In the genomic region with DNA sequence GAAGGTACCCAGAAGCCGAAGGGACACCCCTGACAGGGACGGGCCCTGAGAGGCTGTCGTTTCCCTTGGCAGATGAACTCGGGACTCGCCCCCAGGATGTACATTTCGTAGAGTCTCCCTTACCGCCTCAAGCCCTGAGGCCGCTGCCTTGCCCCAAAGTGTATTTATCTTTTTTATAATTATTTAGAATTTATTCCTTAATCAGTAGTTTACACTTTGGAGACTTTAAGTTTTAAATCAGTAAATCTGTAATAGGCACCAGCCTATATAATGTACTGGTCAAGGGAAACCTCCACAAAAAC, we compare ENCODE assay signal across 8 cellular contexts. TPM values are rescaled to one million over a fixed set of nuclear protein-coding genes. Genes with fewer than 3 reads are reported as not detected.
DNase-seq lines count a peak whose midpoint lies in the region; ATAC-seq and TF ChIP-seq lines count a peak whose summit lies in the region.

No MANE protein-coding gene starts in this region.

- TF ChIP-seq CTCF in nephron progenitor cell (IDR thresholded peaks at IDR 0.05), result no peak

- intact Hi-C loops in sciatic nerve (cut with DNase I), result no loop called here

- no peaks in the 10 kb centered on the region for H3K27me3 Mint-ChIP-seq in nephron progenitor cell (ENCODE audit: low read depth, poor library complexity)

- peak; percentile 29 for ATAC-seq in HG02623 (IDR thresholded peaks at IDR 0.05; ENCODE audit: unreplicated experiment)
- ATAC-seq in sciatic nerve, result no peak

- peak overlapping the region; percentile 59 for H3K4me3 ChIP-seq in ectodermal cell (ENCODE audit: insufficient read depth, low read depth, low read length)

- H3K36me3 ChIP-seq in ectodermal cell (ENCODE audit: control insufficient read depth, insufficient read depth, low read length), result no peaks in the 10 kb centered on the region

- no peaks in the 10 kb centered on the region for H3K9me3 ChIP-seq in ectodermal cell (ENCODE audit: control insufficient read depth, low read length)

- H3K4me1 Mint-ChIP-seq in nephron progenitor cell, result peaks cover 22% of the 10 kb centered on the region

- peaks cover 21% of the 10 kb centered on the region for H3K36me3 Mint-ChIP-seq in nephron progenitor cell (ENCODE audit: low read depth)

- no peaks in the 10 kb centered on the region for H3K9me3 Mint-ChIP-seq in nephron progenitor cell

- H3K27me3 ChIP-seq in ectodermal cell (ENCODE audit: control insufficient read depth, insufficient read depth, low read length, poor library complexity, severe bottlenecking), result no peaks in the 10 kb centered on the region

- no peaks in the 10 kb centered on the region for H3K4me1 ChIP-seq in ectodermal cell (ENCODE audit: control insufficient read depth, insufficient read depth, low read length)

- WGBS in ectodermal cell, 2 experiments, result 3 to 4% methylated on average over 6 of the region's 8 CpGs

- peak overlapping the region; percentile 85 for H3K4me3 Mint-ChIP-seq in nephron progenitor cell

- H3K27ac ChIP-seq in ectodermal cell (ENCODE audit: insufficient read depth, low read depth, low read length, poor library complexity, severe bottlenecking), result peak overlapping the region; percentile 92

- peak; percentile 56 to 82 for DNase-seq in NCI-H2081 (lab: John Stamatoyannopoulos, UW)
- no peak for DNase-seq in NCI-H2081 treated with DMSO at 0.1 percent for 48 hours (lab: John Stamatoyannopoulos, UW)
- peak; percentile 56 for DNase-seq in NCI-H2227 treated with DMSO at 0.1 percent for 48 hours (lab: John Stamatoyannopoulos, UW)
- no peak for DNase-seq in nephron progenitor cell
- DNase-seq in stimulated activated CD4-positive, alpha-beta T cell treated with anti-CD3 and anti-CD28 coated beads, Interleukin-4, amount 100 ng/mL, for 1 hour, result no peak
- no peak for DNase-seq in sciatic nerve (ENCODE audit: low spot score)

- H3K27ac Mint-ChIP-seq in nephron progenitor cell, result no peak overlapping the region

RNA-seq across cellular contexts. Expression of a gene that starts 0.7 kb away (rescaled TPM):
- 26.5 TPM for polyA plus RNA-seq in ectodermal cell (2013, experiment 1 of 4)
- 26.9 TPM for polyA plus RNA-seq in ectodermal cell (2013, experiment 2 of 4)
- polyA plus RNA-seq in ectodermal cell (2013, experiment 3 of 4), result 24.6 TPM
- 26.9 TPM for polyA plus RNA-seq in ectodermal cell (2013, experiment 4 of 4)
- total RNA-seq in sciatic nerve, result 21.0 TPM

Comparison
In these comparisons a context has a peak if more than half of its experiments do, and no peak if none do; other contexts are left out.
1. DNase-seq: peak in NCI-H2081 (2 of 2) and NCI-H2227 treated with DMSO at 0.1 percent for 48 hours (single experiment); none in NCI-H2081 treated with DMSO at 0.1 percent for 48 hours (single experiment), nephron progenitor cell (single experiment), stimulated activated CD4-positive, alpha-beta T cell treated with anti-CD3 and anti-CD28 coated beads, Interleukin-4, amount 100 ng/mL, for 1 hour (single experiment) and sciatic nerve (single experiment).